Comparison of ENCODE assay signal across 8 cellular contexts in the genomic region with DNA sequence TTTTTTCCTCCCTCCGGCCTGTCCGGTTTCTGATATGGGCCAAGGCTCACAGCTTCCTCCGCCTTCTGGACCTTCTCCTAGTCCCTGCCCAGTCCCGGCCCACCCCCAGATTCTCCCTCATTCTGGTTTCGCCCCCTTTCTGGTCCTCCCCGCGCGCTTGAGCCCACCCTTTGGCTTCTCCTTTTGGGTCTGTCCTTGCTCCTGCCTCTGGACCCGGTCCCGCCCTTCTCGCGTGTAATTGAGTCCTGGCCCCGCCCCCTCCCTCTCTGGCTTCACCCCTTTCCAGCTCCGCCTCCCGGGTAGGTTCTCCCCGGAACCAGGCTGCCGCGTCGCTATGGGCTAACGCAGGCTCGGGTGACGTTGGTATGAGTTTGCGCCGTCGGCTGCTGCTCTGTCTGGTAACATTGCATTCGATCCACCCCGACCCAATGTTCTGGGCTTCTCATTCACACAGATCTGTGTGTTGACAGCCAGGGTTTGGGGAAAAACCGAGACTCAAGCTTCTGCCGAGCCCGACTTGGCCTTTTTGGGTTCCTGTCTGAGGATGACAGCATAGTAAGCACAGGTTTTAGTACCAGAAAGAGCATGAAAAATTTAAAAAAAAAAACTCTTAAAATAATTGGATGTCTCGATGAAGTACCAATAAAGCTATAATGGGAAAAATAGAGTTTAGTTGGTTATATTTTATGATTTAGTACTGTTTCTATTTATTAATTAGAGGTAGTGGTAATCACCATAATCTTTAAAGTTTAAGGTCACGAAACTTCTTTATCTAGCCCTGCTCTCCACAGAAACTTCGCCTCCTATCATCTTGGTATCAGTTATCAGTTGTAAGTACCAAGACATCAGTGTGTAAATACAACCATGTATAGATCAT. TPM values are rescaled to one million over a fixed set of nuclear protein-coding genes. Genes with fewer than 3 reads are reported as not detected.
DNase-seq lines count a peak whose midpoint lies in the region; ATAC-seq, FAIRE-seq and TF ChIP-seq lines count a peak whose summit lies in the region.

No MANE protein-coding gene starts in this region.

- 11% methylated on average over 23 of the region's 33 CpGs; no CpG with 5 or more reads in 1 of the 2 experiments for WGBS in H1 (ENCODE audit: extremely low coverage in 1 of 2, insufficient coverage in 1 of 2, insufficient read length in 1 of 2, insufficient replicate concordance in 2 of 2, low coverage in 1 of 2, low lambda C conversion rate in 2 of 2, missing lambda C conversion rate in 1 of 2), 2 experiments

- peak overlapping the region; percentile 95 for H3K4me3 ChIP-seq in CD4-positive, CD25-positive, alpha-beta regulatory T cell (ENCODE audit: low read depth, low read length)
- H3K4me3 ChIP-seq in H1 (ENCODE audit: extremely low read depth in 1 of 4, insufficient read depth in 2 of 4, low read depth in 3 of 4, low read length in 4 of 4), result peak overlapping the region; percentile 66 to 81 (median 74)

- H2BK12ac ChIP-seq in H1 (ENCODE audit: low read depth, low read length), result no peak overlapping the region

- H2AK5ac ChIP-seq in H1 (ENCODE audit: low read depth, low read length), result no peak overlapping the region

- TF ChIP-seq POLR2A in H1 (IDR thresholded peaks at IDR 0.05; ENCODE audit: control extremely low read depth in 1 of 2, low read depth in 2 of 2, low read length in 2 of 2), result peak in 1 of 2 experiments; percentile 47; a peak in 2 of 3 replicates

- peak overlapping the region; percentile 100 for H3K27ac Mint-ChIP-seq in CD4-positive, CD25-positive, alpha-beta regulatory T cell

- 0 out of 2 replicates have a peak overlapping the region, but pooled peaks have one; percentile 11 for H2BK5ac ChIP-seq in H1 (ENCODE audit: low read depth, low read length)

- H2BK120ac ChIP-seq in H1 (replicated peaks; ENCODE audit: low read depth, low read length), result no peak overlapping the region

- H3K9me3 Mint-ChIP-seq in CD4-positive, CD25-positive, alpha-beta regulatory T cell, result peaks cover 0 to 9% (median 2%) of the 10 kb centered on the region in 7 donors

- peak; percentile 96 to 99 (median 98) for DNase-seq in CD4-positive, CD25-positive, alpha-beta regulatory T cell
- peak; percentile 77 for DNase-seq in GM20000 (ENCODE audit: low spot score)
- peak; percentile 93 for DNase-seq in HT1080 (ENCODE audit: low read depth)
- DNase-seq in NK-92 treated with Interleukin-12 subunit alpha and Interleukin-12 subunit beta, amount 100 ng/mL, for 24 hours (lab: John Stamatoyannopoulos, UW), result peak; percentile 99
- DNase-seq in activated CD8-positive, alpha-beta memory T cell treated with anti-CD3 and anti-CD28 coated beads for 48 hours (ENCODE audit: low read depth in 2 of 3, low spot score in 2 of 3), result peak; percentile 94 to 95 (median 94)
- peak; percentile 86 to 94 for DNase-seq in H1 (ENCODE audit: low read depth in 1 of 2, low spot score in 2 of 2)
- peak; percentile 99 for DNase-seq in mesenteric fat pad (ENCODE audit: low spot score)
- DNase-seq in stimulated activated CD8-positive, alpha-beta memory T cell treated with anti-CD3 and anti-CD28 coated beads, Interleukin-15, amount 100 ng/mL, for 24 hours (ENCODE audit: low read depth), result peak; percentile 92

- CTCF ChIA-PET in H1 (lab: Charles Lee; ENCODE audit: partially characterized antibody), result interaction anchor here (0.6 to 5.2 kb wide), 10 partner anchors 7 to 625 kb away, joined by 3 to 28 read pairs (median 4); a partner anchor contains a TSS

- H4K91ac ChIP-seq in H1 (replicated peaks; ENCODE audit: insufficient read length, low read length), result no peak overlapping the region

- no peak overlapping the region for H2BK20ac ChIP-seq in H1 (ENCODE audit: low read length)

- no peak for TF ChIP-seq EP300 in H1 (IDR thresholded peaks at IDR 0.05; ENCODE audit: borderline replicate concordance in 1 of 2, low read depth in 2 of 2, low read length in 2 of 2)

- POLR2A ChIA-PET in H1 (lab: Charles Lee; ENCODE audit: partially characterized antibody), result interaction anchor here (0.5 to 2.0 kb wide), 10 partner anchors 9 to 201 kb away, joined by 3 to 7 read pairs (median 4); a partner anchor contains a TSS

- H2BK15ac ChIP-seq in H1 (ENCODE audit: low read length), result no peak overlapping the region

- H3K4ac ChIP-seq in H1 (replicated peaks; ENCODE audit: insufficient read length, low read depth, low read length), result no peak overlapping the region

- no peak overlapping the region for H2AFZ ChIP-seq in H1 (ENCODE audit: low read length)

- peaks cover 8% of the 10 kb centered on the region for H3K23me2 ChIP-seq in H1 (ENCODE audit: low read depth, low read length)

- H3K9me3 ChIP-seq in CD4-positive, CD25-positive, alpha-beta regulatory T cell (ENCODE audit: control insufficient read depth in 2 of 2, low read length in 2 of 2), result no peaks in the 10 kb centered on the region
- H3K9me3 ChIP-seq in H1 (ENCODE audit: insufficient read depth in 2 of 2, low read depth in 1 of 2, low read length in 1 of 2), result no peaks in the 10 kb centered on the region

- H3K4me1 Mint-ChIP-seq in CD4-positive, CD25-positive, alpha-beta regulatory T cell, result peaks cover 29 to 82% (median 44%) of the 10 kb centered on the region in 4 donors

- H3K79me2 ChIP-seq in H1 (ENCODE audit: control insufficient read depth in 1 of 2, insufficient read depth in 2 of 2, low read length in 2 of 2), result no peaks in the 10 kb centered on the region

- ATAC-seq in CD4-positive, CD25-positive, alpha-beta regulatory T cell (ENCODE audit: low read depth in 2 of 2), result peak; percentile 50

- no peak overlapping the region for H3K23ac ChIP-seq in H1 (ENCODE audit: insufficient read length)

- FAIRE-seq in H1 (lab: Jason Lieb, UNC), result no peak

- peaks cover 13% of the 10 kb centered on the region for H3K27me3 Mint-ChIP-seq in CD4-positive, CD25-positive, alpha-beta regulatory T cell

- no peaks in the 10 kb centered on the region for H4K20me1 ChIP-seq in H1 (replicated peaks in 1 of 2; ENCODE audit: control insufficient read depth in 1 of 2, insufficient read depth in 2 of 2, low read length in 2 of 2)

- peak overlapping the region; percentile 100 for H3K27ac ChIP-seq in CD4-positive, CD25-positive, alpha-beta regulatory T cell (ENCODE audit: insufficient read depth, low read length, poor library complexity, severe bottlenecking)
- peak overlapping the region; percentile 74; the same call in 1 of the 2 replicates for H3K27ac ChIP-seq in H1 (ENCODE audit: low read depth, low read length)

- peak overlapping the region in 3 of 4 experiments; percentile 32 to 56 (median 48); a peak in 5 of 7 replicates for H3K9ac ChIP-seq in H1 (replicated peaks in 1 of 4; ENCODE audit: extremely low read depth in 1 of 4, low read depth in 3 of 4, low read length in 3 of 4)

- H3K79me1 ChIP-seq in H1 (ENCODE audit: low read depth, low read length), result no peaks in the 10 kb centered on the region

- H3K27me3 ChIP-seq in CD4-positive, CD25-positive, alpha-beta regulatory T cell (ENCODE audit: control insufficient read depth, insufficient read depth, low read length), result no peaks in the 10 kb centered on the region
- peaks cover 0 to 6% (median 2%) of the 10 kb centered on the region in 4 experiments; a peak in 4 of 7 replicates for H3K27me3 ChIP-seq in H1 (replicated peaks in 1 of 4; ENCODE audit: control insufficient read depth in 3 of 4, extremely low read depth in 1 of 4, insufficient read depth in 3 of 4, low read length in 3 of 4)

- H3K4me3 Mint-ChIP-seq in CD4-positive, CD25-positive, alpha-beta regulatory T cell, result peak overlapping the region; percentile 89 to 97 (median 94)

- no peak for TF ChIP-seq RAD21 in H1 (IDR thresholded peaks at IDR 0.05 in 1 of 2, conservative IDR thresholded peaks at IDR 0.05 in 1 of 2; ENCODE audit: low read depth in 2 of 2, low read length in 2 of 2)

- H4K8ac ChIP-seq in H1 (ENCODE audit: extremely low read depth, insufficient read depth, low read length), result peak overlapping the region; percentile 60; the same call in 1 of the 2 replicates

- no peak for TF ChIP-seq CTCF in GM20000 (IDR thresholded peaks at IDR 0.05; ENCODE audit: extremely low read depth, missing control alignments)
- no peak for TF ChIP-seq CTCF in H1 (IDR thresholded peaks at IDR 0.05; ENCODE audit: control extremely low read depth in 1 of 3, insufficient read depth in 1 of 3, low read depth in 1 of 3, low read length in 3 of 3)

- H3K18ac ChIP-seq in H1 (ENCODE audit: extremely low read depth, low read length), result no peak overlapping the region

- no peak overlapping the region for H3K14ac ChIP-seq in H1 (ENCODE audit: insufficient read length)

- H3K36me3 Mint-ChIP-seq in CD4-positive, CD25-positive, alpha-beta regulatory T cell, result no peaks in the 10 kb centered on the region

- H3K4me1 ChIP-seq in CD4-positive, CD25-positive, alpha-beta regulatory T cell (ENCODE audit: control insufficient read depth, insufficient read depth, low read length, poor library complexity, severe bottlenecking), result peaks cover 57% of the 10 kb centered on the region
- H3K4me1 ChIP-seq in H1 (replicated peaks in 1 of 4; ENCODE audit: control insufficient read depth in 3 of 4, insufficient read depth in 4 of 4, low read length in 3 of 4), result peaks cover 4 to 14% (median 10%) of the 10 kb centered on the region in 4 experiments; a peak in 6 of 7 replicates

- H3K36me3 ChIP-seq in CD4-positive, CD25-positive, alpha-beta regulatory T cell (ENCODE audit: control insufficient read depth, insufficient read depth, low read length), result no peaks in the 10 kb centered on the region
- no peaks in the 10 kb centered on the region for H3K36me3 ChIP-seq in H1 (ENCODE audit: control insufficient read depth in 2 of 4, insufficient read depth in 4 of 4, low read length in 3 of 4)

- H4K5ac ChIP-seq in H1 (ENCODE audit: insufficient read length, low read depth, low read length), result peak overlapping the region; percentile 41

- H3K4me2 ChIP-seq in H1 (ENCODE audit: insufficient read depth in 1 of 2, low read depth in 2 of 2, low read length in 2 of 2), result peak overlapping the region; percentile 92 to 98

- no peak overlapping the region for H3K56ac ChIP-seq in H1 (replicated peaks; ENCODE audit: insufficient read length, low read depth, low read length)

RNA-seq across cellular contexts. Expression of a gene that starts 14.8 kb away (rescaled TPM):
- total RNA-seq in CD4-positive, CD25-positive, alpha-beta regulatory T cell, result 20.1 TPM
- 1 to 10 TPM; 2.7 to 4.0 (median 3.2) TPM for polyA plus RNA-seq in CD4-positive, CD25-positive, alpha-beta regulatory T cell
- total RNA-seq in HT1080 (2014; rRNA removed; shearing (Covaris generic)), result 22.8 and 23.6 TPM in 2 replicates
- polyA plus RNA-seq in HT1080 (2015; cell fraction: cytosol; rRNA removed), result 12.5 and 14.7 TPM in 2 replicates
- 26.7 and 28.0 TPM in 2 replicates for polyA plus RNA-seq in HT1080 (2015; cell fraction: nucleus; rRNA removed)
- total RNA-seq in H1 (2021; fragmentation: NEBNext Ultra II Directional; extraction: Animal tissue kit (Norgen Biotek cat#: 25700)), result 30.2 and 30.5 TPM in 2 replicates
- 14.9 and 16.3 TPM in 2 replicates for polyA plus RNA-seq in H1 (2011; rRNA removed)
- 11.8 TPM for polyA plus RNA-seq in H1 (2011; cell fraction: cytosol; rRNA removed)
- polyA plus RNA-seq in H1 (2011; cell fraction: nucleus; rRNA removed), result 31.1 TPM
- polyA plus RNA-seq in H1 (2012, experiment 1 of 2), result 10.5 to 14.2 TPM (median 13.2 TPM) in 4 replicates
- polyA plus RNA-seq in H1 (2012, experiment 2 of 2), result 9.7 TPM
- 12.2 TPM for polyA plus RNA-seq in H1 (2013, experiment 1 of 2)
- 14.9 TPM for polyA plus RNA-seq in H1 (2013, experiment 2 of 2)
- polyA minus RNA-seq in H1 (2011; rRNA and poly(A)+ RNA removed), result 49.2 and 51.9 TPM in 2 replicates
- polyA minus RNA-seq in H1 (2011; cell fraction: cytosol; rRNA and poly(A)+ RNA removed), result 23.4 TPM
- polyA minus RNA-seq in H1 (2011; cell fraction: nucleus; rRNA and poly(A)+ RNA removed), result 13.7 TPM
- 44.9 TPM for total RNA-seq in mesenteric fat pad

RNA-seq across cellular contexts. Expression of a gene that starts 29.0 kb away (rescaled TPM):
- 3.5 TPM for total RNA-seq in CD4-positive, CD25-positive, alpha-beta regulatory T cell
- 1 to 10 TPM in 1 of 4 donors, under 1 TPM in 3; 0.60 to 1.3 (median 0.73) TPM for polyA plus RNA-seq in CD4-positive, CD25-positive, alpha-beta regulatory T cell
- not detected in 2 replicates for total RNA-seq in HT1080 (2014; rRNA removed; shearing (Covaris generic))
- polyA plus RNA-seq in HT1080 (2015; cell fraction: cytosol; rRNA removed), result not detected in 2 replicates
- not detected in 2 replicates for polyA plus RNA-seq in HT1080 (2015; cell fraction: nucleus; rRNA removed)
- not detected in 2 replicates for total RNA-seq in H1 (2021; fragmentation: NEBNext Ultra II Directional; extraction: Animal tissue kit (Norgen Biotek cat#: 25700))
- 0.08 and 0.25 TPM in 2 replicates for polyA plus RNA-seq in H1 (2011; rRNA removed)
- polyA plus RNA-seq in H1 (2011; cell fraction: cytosol; rRNA removed), result 0.05 TPM
- polyA plus RNA-seq in H1 (2011; cell fraction: nucleus; rRNA removed), result 0.50 TPM
- polyA plus RNA-seq in H1 (2012, experiment 1 of 2), result 0.11 to 0.21 TPM (median 0.14 TPM) in 4 replicates
- not detected for polyA plus RNA-seq in H1 (2012, experiment 2 of 2)
- polyA plus RNA-seq in H1 (2013, experiment 1 of 2), result 0.16 TPM
- polyA plus RNA-seq in H1 (2013, experiment 2 of 2), result 0.07 TPM
- polyA minus RNA-seq in H1 (2011; rRNA and poly(A)+ RNA removed), result 0.07 and 0.13 TPM in 2 replicates
- not detected for polyA minus RNA-seq in H1 (2011; cell fraction: cytosol; rRNA and poly(A)+ RNA removed)
- polyA minus RNA-seq in H1 (2011; cell fraction: nucleus; rRNA and poly(A)+ RNA removed), result 0.20 TPM
- total RNA-seq in mesenteric fat pad, result not detected

Comparison
In these comparisons a context has a peak if more than half of its experiments do, and no peak if none do; other contexts are left out.
1. Peak in every context shown above with its lines: DNase-seq, ATAC-seq, H3K4me3 ChIP-seq and H3K27ac ChIP-seq.